ENCODE assay signal across 19 cellular contexts in genomic region chr1:221087919-221088318, GRCh38.
"Had no signal": no experiment of that assay in that cellular context is flagged by ENCODE, and none has a peak within 500 bp of the region (broad histone marks: within the 10 kb centered on the region; RNA-seq: fewer than 3 reads in every experiment).

No MANE protein-coding gene starts in this region.

- H3K27ac ChIP-seq: ascending aorta, cardiac muscle cell, left lung, neural progenitor cell, sigmoid colon, thoracic aorta had no signal

- H3K9me3 ChIP-seq: ascending aorta, left lung, sigmoid colon, thoracic aorta had no signal

- H3K27me3 ChIP-seq: ascending aorta, cardiac muscle cell, left lung, neural progenitor cell, sigmoid colon had no signal

- FAIRE-seq: colon, kidney had no signal

- H3K36me3 ChIP-seq: ascending aorta, cardiac muscle cell, left lung, neural progenitor cell, sigmoid colon, thoracic aorta had no signal

- H3K4me3 ChIP-seq: ascending aorta, cardiac muscle cell, left lung, neural progenitor cell, sigmoid colon, thoracic aorta had no signal

- H3K4me2 ChIP-seq: neural progenitor cell had no signal

- H3K9ac ChIP-seq: neural progenitor cell had no signal

- ATAC-seq: activated CD4-positive, CD25-positive, alpha-beta regulatory T cell treated with anti-CD3 and anti-CD28 coated beads, Interleukin-2, amount 50 U/mL, for 24 hours; left lung had no signal

- DNase-seq: activated naive CD4-positive, alpha-beta T cell; activated naive CD8-positive, alpha-beta T cell treated with anti-CD3 and anti-CD28 coated beads, Interleukin-2, amount 10 ng/mL, durations not matched to agents 7 days and 5 days; activated T-cell treated with anti-CD3 and anti-CD28 coated beads for 4 hours; erythroblast; hippocampal formation; kidney; left lung; mammary epithelial cell; naive B cell; sigmoid colon; stimulated activated CD4-positive, alpha-beta T cell treated with anti-CD3 and anti-CD28 coated beads, Interleukin-12 subunit alpha, Interleukin-12 subunit beta, amount 100 ng/mL, for 4 hours; stimulated activated CD4-positive, alpha-beta T cell treated with anti-CD3 and anti-CD28 coated beads, Interleukin-2, amount 100 ng/mL, for 24 hours; T1000 had no signal

- H2AFZ ChIP-seq: neural progenitor cell had no signal

- H3K4me1 ChIP-seq: ascending aorta, neural progenitor cell had no signal
